8 cellular contexts compared by ENCODE assay signal in the genomic region with DNA sequence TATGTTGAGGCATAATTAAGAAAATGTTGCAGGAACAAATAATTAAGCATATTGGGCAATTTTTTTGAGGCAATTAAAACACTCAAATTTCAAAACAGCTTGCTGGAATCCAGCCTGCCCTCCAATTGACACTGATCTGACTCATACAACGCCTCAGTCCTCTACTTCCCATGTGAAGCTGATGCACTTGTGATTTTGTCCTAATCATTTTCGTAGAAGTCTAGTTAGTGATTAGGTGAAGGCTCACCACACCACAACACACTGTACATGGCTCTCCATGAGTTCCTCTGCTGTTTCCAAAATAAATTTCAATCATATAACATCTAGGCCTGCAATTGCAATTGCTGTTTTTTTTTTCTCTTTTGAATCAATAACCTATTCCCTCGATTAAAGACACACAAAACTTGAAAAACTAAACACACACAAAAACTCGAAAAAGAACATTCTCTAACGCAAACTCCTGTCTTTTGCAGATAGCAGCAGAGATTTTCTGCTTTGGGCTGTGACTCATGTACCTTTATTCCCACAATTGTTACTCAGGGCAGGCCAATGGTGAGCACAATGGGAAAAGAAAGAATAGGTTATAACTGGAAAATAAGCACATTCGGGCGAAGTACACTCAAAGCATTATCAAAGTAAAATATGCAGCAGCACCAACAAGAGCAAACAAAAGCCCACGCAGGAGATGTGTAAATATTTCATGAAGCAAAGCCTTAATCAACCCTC. TPM values are rescaled to one million over a fixed set of nuclear protein-coding genes. Genes with fewer than 3 reads are reported as not detected.
DNase-seq lines count a peak whose midpoint lies in the region; ATAC-seq and TF ChIP-seq lines count a peak whose summit lies in the region.

No MANE protein-coding gene starts in this region.

- POLR2A ChIA-PET in activated B cell treated with CpG ODN at 0.5 μM for 24 hours (lab: Charles Lee) (no interaction called here), RWPE1 (lab: Yijun Ruan, JAX; ENCODE audit: low non-redundant PET) (no interaction called here)

- no peaks in the 10 kb centered on the region for H3K9me3 Mint-ChIP-seq in activated B cell treated with CpG ODN at 0.5 μM for 24 hours

- intact Hi-C loops in activated B cell treated with CpG ODN at 0.5 μM for 24 hours (cut with micrococcal nuclease), result loop anchor here (2.0 to 10.0 kb wide), 2 partner anchors 15 to 719 kb away; no protein-coding TSS in a partner anchor
- intact Hi-C loops in spleen (cut with DNase I; ENCODE audit: low total_unique reads), result no loop called here

- H3K27ac Mint-ChIP-seq in activated B cell treated with CpG ODN at 0.5 μM for 24 hours, result no peak overlapping the region

- H3K4me3 ChIP-seq in foreskin fibroblast (ENCODE audit: low read depth in 1 of 2, low read length in 2 of 2) (no peak overlapping the region), spleen (peak overlapping the region; percentile 49 to 75 (median 63))

- no peak for ATAC-seq in activated B cell treated with CpG ODN at 0.5 μM for 24 hours (ENCODE audit: low read depth)

- WGBS in spleen, 5 donors, result 60 to 74% (median 64%) methylated on average over 8 of the region's 8 CpGs

- no peak for TF ChIP-seq POLR2A in spleen (IDR thresholded peaks at IDR 0.05)

- peaks cover 12 to 89% (median 41%) of the 10 kb centered on the region in 6 donors for H3K4me1 ChIP-seq in spleen

- peaks cover 0 to 20% (median 0%) of the 10 kb centered on the region in 7 donors for H3K27me3 ChIP-seq in spleen (replicated peaks in 1 of 7)

- peaks cover 10% of the 10 kb centered on the region for H3K27me3 Mint-ChIP-seq in activated B cell treated with CpG ODN at 0.5 μM for 24 hours

- no peaks in the 10 kb centered on the region for H3K36me3 Mint-ChIP-seq in activated B cell treated with CpG ODN at 0.5 μM for 24 hours (ENCODE audit: low read depth)

- no peak for TF ChIP-seq CTCF in activated B cell treated with CpG ODN at 0.5 μM for 24 hours (IDR thresholded peaks at IDR 0.05)
- TF ChIP-seq CTCF in foreskin fibroblast (IDR thresholded peaks at IDR 0.05; ENCODE audit: low read depth, low read length), result no peak
- no peak for TF ChIP-seq CTCF in spleen (IDR thresholded peaks at IDR 0.05 in 8 of 11, conservative IDR thresholded peaks at IDR 0.05 in 3 of 11)
- TF ChIP-seq CTCF in RWPE1 (conservative IDR thresholded peaks at IDR 0.05; ENCODE audit: low read depth), result no peak

- H3K27ac ChIP-seq in spleen, result peak overlapping the region; percentile 21 to 90 (median 82)
- no peak overlapping the region for H3K27ac ChIP-seq in RWPE1

- H3K36me3 ChIP-seq in spleen, result no peaks in the 10 kb centered on the region

- no peaks in the 10 kb centered on the region for H3K9me3 ChIP-seq in spleen

- peaks cover 30% of the 10 kb centered on the region for H3K4me1 Mint-ChIP-seq in activated B cell treated with CpG ODN at 0.5 μM for 24 hours

- peak; percentile 56 for DNase-seq in SIG-M5 treated with dmso at 0.1 percent for 504 hours (lab: John Stamatoyannopoulos, UW; ENCODE audit: unreplicated experiment)
- no peak for DNase-seq in SIG-M5 (lab: John Stamatoyannopoulos, UW)
- DNase-seq in activated B cell treated with CpG ODN at 0.5 μM for 24 hours, result no peak
- DNase-seq in foreskin fibroblast, result peak; percentile 21 to 46
- no peak for DNase-seq in spleen
- DNase-seq in RWPE1 (ENCODE audit: low spot score), result no peak
- DNase-seq in germinal center (ENCODE audit: low spot score), result no peak
- no peak for DNase-seq in mesenteric fat pad (ENCODE audit: low spot score)

- CTCF ChIA-PET in activated B cell treated with CpG ODN at 0.5 μM for 24 hours (lab: Charles Lee) (no interaction called here), RWPE1 (lab: Yijun Ruan, JAX) (interaction anchor here (0.6 kb wide), 1 partner anchor 262 kb away, joined by 3 read pairs; no protein-coding TSS in a partner anchor)

- H3K4me3 Mint-ChIP-seq in activated B cell treated with CpG ODN at 0.5 μM for 24 hours, result peak overlapping the region; percentile 6

RNA-seq across cellular contexts. Expression of gene GPRIN3, which starts 1.7 kb away (rescaled TPM):
- 1.8 and 1.9 TPM in 2 replicates for total RNA-seq in activated B cell treated with CpG ODN at 0.5 μM for 24 hours
- 10 to 100 TPM; 22.9 to 40.2 (median 29.5) TPM for total RNA-seq in spleen
- 1 to 10 TPM; 1.6 to 2.2 (median 2.0) TPM for polyA plus RNA-seq in spleen
- total RNA-seq in mesenteric fat pad, result 6.2 TPM

Comparison
In these comparisons a context has a peak if more than half of its experiments do, and no peak if none do; other contexts are left out.
1. DNase-seq: peak in SIG-M5 treated with dmso at 0.1 percent for 504 hours (single experiment) and foreskin fibroblast (2 of 2); none in SIG-M5 (single experiment), activated B cell treated with CpG ODN at 0.5 μM for 24 hours (single experiment), spleen (single experiment), RWPE1 (single experiment), germinal center (single experiment) and mesenteric fat pad (single experiment).
2. H3K4me3 ChIP-seq: peak in spleen (8 of 8); none in foreskin fibroblast (0 of 2).